34 cellular contexts compared by ENCODE assay signal in genomic region chr1:61563611-61564010, GRCh38.
"Had no signal": no experiment of that assay in that cellular context is flagged by ENCODE, and none has a peak within 500 bp of the region (broad histone marks: within the 10 kb centered on the region; RNA-seq: fewer than 3 reads in every experiment).

No MANE protein-coding gene starts in this region.

- DNase-seq: Karpas-422, Kasumi-1, MG63, MM.1S, MV-4-11, NCI-H1048, NCI-H1092, NCI-H1092 treated with DMSO at 0.1 percent for 48 hours, NCI-H1105, NCI-H1105 treated with DMSO at 0.1 percent for 48 hours, NCI-H1417, NCI-H1417 treated with DMSO at 0.1 percent for 48 hours, NCI-H1436, NCI-H1436 treated with DMSO at 0.1 percent for 48 hours, NCI-H146, NCI-H1694, NCI-H1694 treated with DMSO at 0.1 percent for 48 hours, NCI-H187, NCI-H187 treated with DMSO at 0.1 percent for 48 hours, NCI-H1930, NCI-H2029, NCI-H2029 treated with DMSO at 0.1 percent for 48 hours, NCI-H2081, NCI-H2081 treated with DMSO at 0.1 percent for 48 hours, NCI-H2107, NCI-H2171, NCI-H2171 treated with DMSO at 0.1 percent for 48 hours, NCI-H2227 treated with DMSO at 0.1 percent for 48 hours, NCI-H226, NCI-H345, NCI-H446, NCI-H446 treated with DMSO at 0.1 percent for 48 hours, NCI-H510A, NCI-H510A treated with DMSO at 0.1 percent for 48 hours had no signal
